In genomic region chr17:1541367-1541904, GRCh38 we compare ENCODE assay signal across 20 cellular contexts. TPM values are rescaled to one million over a fixed set of nuclear protein-coding genes. Genes with fewer than 3 reads are reported as not detected.
DNase-seq lines count a peak whose midpoint lies in the region; ATAC-seq, FAIRE-seq and TF ChIP-seq lines count a peak whose summit lies in the region.
"Had no signal": no experiment of that assay in that cellular context is flagged by ENCODE, and none has a peak within 500 bp of the region (broad histone marks: within the 10 kb centered on the region; RNA-seq: fewer than 3 reads in every experiment).

No MANE protein-coding gene starts in this region.

- in situ Hi-C loops in GM12878 (cut with MboI), result no loop called here

- peaks cover 88% of the 10 kb centered on the region for H3K36me3 Mint-ChIP-seq in activated T-cell treated with anti-CD3 and anti-CD28 coated beads, Interleukin-2, amount 50 U/mL, for 24 hours (ENCODE audit: low read depth)
- no peaks in the 10 kb centered on the region for H3K36me3 Mint-ChIP-seq in activated naive CD4-positive, alpha-beta T cell treated with anti-CD3 and anti-CD28 coated beads, Interleukin-2, amount 50 U/mL, for 72 hours
- peaks cover 97% of the 10 kb centered on the region for H3K36me3 Mint-ChIP-seq in activated T-helper 17 cell treated with anti-CD3 and anti-CD28 coated beads, Interleukin-2, amount 50 U/mL, for 72 hours (ENCODE audit: low read depth)
- H3K36me3 Mint-ChIP-seq in CD8-positive, alpha-beta T cell, result peaks cover 71% of the 10 kb centered on the region

- H3K4me2 ChIP-seq in GM12878 (ENCODE audit: control insufficient read depth, insufficient read depth), result no peak overlapping the region

- no peak for TF ChIP-seq CTCF in GM12878 (IDR thresholded peaks at IDR 0.05 in 2 of 3, conservative IDR thresholded peaks at IDR 0.05 in 1 of 3; ENCODE audit: control insufficient read depth in 2 of 3, extremely low read depth in 1 of 3, insufficient read depth in 1 of 3, low read depth in 3 of 3, low read length in 3 of 3)
- no peak for TF ChIP-seq CTCF in CD8-positive, alpha-beta T cell (IDR thresholded peaks at IDR 0.05)
- TF ChIP-seq CTCF in RWPE1 (conservative IDR thresholded peaks at IDR 0.05; ENCODE audit: low read depth), result no peak

- H3K27me3 Mint-ChIP-seq in activated T-cell treated with anti-CD3 and anti-CD28 coated beads, Interleukin-2, amount 50 U/mL, for 24 hours, result no peaks in the 10 kb centered on the region
- H3K27me3 Mint-ChIP-seq in activated T-helper 17 cell treated with anti-CD3 and anti-CD28 coated beads, Interleukin-2, amount 50 U/mL, for 72 hours, result no peaks in the 10 kb centered on the region
- no peaks in the 10 kb centered on the region for H3K27me3 Mint-ChIP-seq in CD8-positive, alpha-beta T cell (ENCODE audit: low read depth)
- H3K27me3 Mint-ChIP-seq: CD4-positive, CD25-positive, alpha-beta regulatory T cell had no signal

- peaks cover 12 to 26% of the 10 kb centered on the region in 2 experiments; a peak in 3 of 4 replicates for H3K36me3 ChIP-seq in GM12878 (ENCODE audit: control insufficient read depth in 2 of 2, insufficient read depth in 2 of 2, low read length in 1 of 2)
- H3K36me3 ChIP-seq in CD8-positive, alpha-beta T cell (ENCODE audit: insufficient read depth, low read length), result peaks cover 27% of the 10 kb centered on the region
- H3K36me3 ChIP-seq: BE2C had no signal

- no peak overlapping the region for H2AFZ ChIP-seq in GM12878 (ENCODE audit: control insufficient read depth, low read depth, low read length)
- H2AFZ ChIP-seq: GM23248 had no signal

- H3K27ac ChIP-seq in GM12878 (ENCODE audit: control insufficient read depth, insufficient read depth), result no peak overlapping the region
- no peak overlapping the region for H3K27ac ChIP-seq in CD8-positive, alpha-beta T cell (ENCODE audit: low read depth, low read length)
- no peak overlapping the region for H3K27ac ChIP-seq in RWPE1
- H3K27ac ChIP-seq: GM23248 had no signal

- ATAC-seq in activated naive CD4-positive, alpha-beta T cell treated with anti-CD3 and anti-CD28 coated beads, Interleukin-2, amount 50 U/mL, for 72 hours, result peak; percentile 66 to 84
- peak; percentile 89 for ATAC-seq in activated T-helper 17 cell treated with anti-CD3 and anti-CD28 coated beads, Interleukin-2, amount 50 U/mL, for 72 hours (replicated peaks)
- ATAC-seq in GM12878, result no peak
- no peak for ATAC-seq in CD8-positive, alpha-beta T cell

- no peak for TF ChIP-seq RAD21 in GM12878 (IDR thresholded peaks at IDR 0.05; ENCODE audit: insufficient read depth, low read depth, low read length)

- POLR2A ChIA-PET in GM12878 (lab: Charles Lee), result no interaction called here
- POLR2A ChIA-PET in CD8-positive, alpha-beta T cell (lab: Charles Lee), result no interaction called here
- POLR2A ChIA-PET in RWPE1 (lab: Yijun Ruan, JAX; ENCODE audit: low non-redundant PET), result no interaction called here

- peak overlapping the region; percentile 32 for H3K27ac Mint-ChIP-seq in activated T-cell treated with anti-CD3 and anti-CD28 coated beads, Interleukin-2, amount 50 U/mL, for 24 hours
- peak overlapping the region; percentile 54 to 80 for H3K27ac Mint-ChIP-seq in activated naive CD4-positive, alpha-beta T cell treated with anti-CD3 and anti-CD28 coated beads, Interleukin-2, amount 50 U/mL, for 72 hours
- H3K27ac Mint-ChIP-seq in activated T-helper 17 cell treated with anti-CD3 and anti-CD28 coated beads, Interleukin-2, amount 50 U/mL, for 72 hours, result peak overlapping the region; percentile 80
- no peak overlapping the region for H3K27ac Mint-ChIP-seq in CD8-positive, alpha-beta T cell

- FAIRE-seq in GM12878 (lab: Jason Lieb, UNC), result no peak
- FAIRE-seq: A204.1, D721Med, G401.6, GM12892, GM18507 had no signal

- 64% methylated on average over 4 of the region's 4 CpGs for WGBS in GM12878 (ENCODE audit: insufficient coverage, insufficient replicate concordance, low lambda C conversion rate, missing lambda C conversion rate)

- SMC1A ChIA-PET in GM12878 (lab: Charles Lee; ENCODE audit: uncharacterized antibody, unreplicated experiment), result interaction anchor here (0.8 kb wide), 1 partner anchor 334 kb away, joined by 3 read pairs; no protein-coding TSS in a partner anchor

- TF ChIP-seq POLR2A in GM12878 (IDR thresholded peaks at IDR 0.05; ENCODE audit: low read depth, low read length), result no peak

- H3K9me3 Mint-ChIP-seq in activated T-cell treated with anti-CD3 and anti-CD28 coated beads, Interleukin-2, amount 50 U/mL, for 24 hours, result no peaks in the 10 kb centered on the region
- no peaks in the 10 kb centered on the region for H3K9me3 Mint-ChIP-seq in activated naive CD4-positive, alpha-beta T cell treated with anti-CD3 and anti-CD28 coated beads, Interleukin-2, amount 50 U/mL, for 72 hours
- no peaks in the 10 kb centered on the region for H3K9me3 Mint-ChIP-seq in activated T-helper 17 cell treated with anti-CD3 and anti-CD28 coated beads, Interleukin-2, amount 50 U/mL, for 72 hours
- no peaks in the 10 kb centered on the region for H3K9me3 Mint-ChIP-seq in CD8-positive, alpha-beta T cell
- H3K9me3 Mint-ChIP-seq: CD4-positive, CD25-positive, alpha-beta regulatory T cell had no signal

- no peak overlapping the region for H3K9ac ChIP-seq in GM12878 (ENCODE audit: control insufficient read depth, insufficient read depth, low read length)
- H3K9ac ChIP-seq: GM23248 had no signal

- no peaks in the 10 kb centered on the region for H3K79me2 ChIP-seq in GM12878 (ENCODE audit: control insufficient read depth, insufficient read depth, low read length)

- H4K20me1 ChIP-seq in GM12878 (ENCODE audit: control insufficient read depth, insufficient read depth), result no peaks in the 10 kb centered on the region

- no peak for TF ChIP-seq EP300 in GM12878 (IDR thresholded peaks at IDR 0.05; ENCODE audit: borderline replicate concordance in 1 of 2, control insufficient read depth in 1 of 2, low read depth in 2 of 2, low read length in 2 of 2)

- CTCF ChIA-PET in GM12878 (lab: Yijun Ruan, JAX) (no interaction called here), RWPE1 (lab: Yijun Ruan, JAX) (no interaction called here)
- CTCF ChIA-PET in CD8-positive, alpha-beta T cell (lab: Charles Lee), result no interaction called here

- no peak overlapping the region for H3K4me3 ChIP-seq in GM12878
- H3K4me3 ChIP-seq in CD8-positive, alpha-beta T cell (ENCODE audit: low read depth, low read length), result no peak overlapping the region
- H3K4me3 ChIP-seq: GM23248, HAP-1 had no signal

- RAD21 ChIA-PET in GM12878 (lab: Charles Lee; ENCODE audit: unreplicated experiment), result no interaction called here

- intact Hi-C loops in GM12878 (cut with micrococcal nuclease; ENCODE audit: unreplicated experiment), result no loop called here
- intact Hi-C loops in CD8-positive, alpha-beta T cell (cut with DNase I, micrococcal nuclease), result no loop called here

- no peaks in the 10 kb centered on the region for H3K9me3 ChIP-seq in GM12878 (replicated peaks; ENCODE audit: control insufficient read depth, insufficient read depth, low read length)
- no peaks in the 10 kb centered on the region for H3K9me3 ChIP-seq in CD8-positive, alpha-beta T cell (ENCODE audit: low read length)
- H3K9me3 ChIP-seq: BE2C, Caco-2, HAP-1 had no signal

- H3K4me3 Mint-ChIP-seq in activated T-cell treated with anti-CD3 and anti-CD28 coated beads, Interleukin-2, amount 50 U/mL, for 24 hours, result no peak overlapping the region
- H3K4me3 Mint-ChIP-seq in activated T-helper 17 cell treated with anti-CD3 and anti-CD28 coated beads, Interleukin-2, amount 50 U/mL, for 72 hours, result no peak overlapping the region
- H3K4me3 Mint-ChIP-seq in CD8-positive, alpha-beta T cell, result no peak overlapping the region
- H3K4me3 Mint-ChIP-seq: CD4-positive, CD25-positive, alpha-beta regulatory T cell had no signal

- no peaks in the 10 kb centered on the region for H3K27me3 ChIP-seq in GM12878 (replicated peaks in 1 of 2; ENCODE audit: control insufficient read depth in 2 of 2, insufficient read depth in 2 of 2, low read length in 1 of 2)
- no peaks in the 10 kb centered on the region for H3K27me3 ChIP-seq in CD8-positive, alpha-beta T cell (ENCODE audit: insufficient read depth, low read length)
- H3K27me3 ChIP-seq: BE2C had no signal

- DNase-seq in activated T-cell treated with anti-CD3 and anti-CD28 coated beads, Interleukin-2, amount 50 U/mL, for 24 hours, result no peak
- DNase-seq in activated T-cell treated with anti-CD3 and anti-CD28 coated beads for 4 hours (no peak), GM12878 (ENCODE audit: low read depth, low spot score) (no peak), RWPE1 (ENCODE audit: low spot score) (no peak)
- DNase-seq in activated naive CD4-positive, alpha-beta T cell treated with anti-CD3 and anti-CD28 coated beads, Interleukin-2, amount 50 U/mL, for 72 hours (ENCODE audit: low spot score in 2 of 2), result no peak
- DNase-seq in activated naive CD4-positive, alpha-beta T cell (lab: John Stamatoyannopoulos, UW), result no peak
- DNase-seq in CD8-positive, alpha-beta T cell, result no peak
- DNase-seq: ACHN; BE2C; C1 segment of cervical spinal cord; Caco-2; CD4-positive, CD25-positive, alpha-beta regulatory T cell; GM23248 had no signal

- no peaks in the 10 kb centered on the region for H3K4me1 ChIP-seq in GM12878 (ENCODE audit: control insufficient read depth, insufficient read depth, low read length)
- H3K4me1 ChIP-seq in CD8-positive, alpha-beta T cell (ENCODE audit: insufficient read depth, low read length), result no peaks in the 10 kb centered on the region
- H3K4me1 ChIP-seq: BE2C, Caco-2, HAP-1 had no signal

- H3K4me1 Mint-ChIP-seq in activated T-cell treated with anti-CD3 and anti-CD28 coated beads, Interleukin-2, amount 50 U/mL, for 24 hours (ENCODE audit: low read depth), result peaks cover 8% of the 10 kb centered on the region
- H3K4me1 Mint-ChIP-seq in activated T-helper 17 cell treated with anti-CD3 and anti-CD28 coated beads, Interleukin-2, amount 50 U/mL, for 72 hours, result no peaks in the 10 kb centered on the region
- no peaks in the 10 kb centered on the region for H3K4me1 Mint-ChIP-seq in CD8-positive, alpha-beta T cell (ENCODE audit: low read depth)

- no TSS peak for BruUV-seq in GM12878 (replicated peaks; lab: Mats Ljungman, UMichigan)

RNA-seq across cellular contexts. Expression of gene PITPNA, which starts 21.2 kb away (rescaled TPM):
- 10 to 100 TPM; 13.8 to 39.2 TPM for total RNA-seq in activated naive CD4-positive, alpha-beta T cell treated with anti-CD3 and anti-CD28 coated beads, Interleukin-2, amount 50 U/mL, for 72 hours
- 10 to 100 TPM; 28.8 to 45.0 TPM for total RNA-seq in activated T-helper 17 cell treated with anti-CD3 and anti-CD28 coated beads, Interleukin-2, amount 50 U/mL, for 72 hours
- 25.6 and 31.4 TPM in 2 replicates for total RNA-seq in GM12878 (2013; cell fraction: nucleolus; rRNA removed)
- total RNA-seq in GM12878 (2014; rRNA removed), result 24.6 and 24.8 TPM in 2 replicates
- total RNA-seq in GM12878 (2014; rRNA removed; fragmentation: Illumina TruSeq; extraction: Trizol), result 19.7 and 21.0 TPM in 2 replicates
- total RNA-seq in GM12878 (2021), result 62.8 and 65.4 TPM in 2 replicates
- 25.9 TPM for polyA plus RNA-seq in GM12878 (2011; ENCODE audit: low read depth)
- polyA plus RNA-seq in GM12878 (2011; rRNA removed), result 45.6 and 58.4 TPM in 2 replicates
- 38.9 and 40.8 TPM in 2 replicates for polyA plus RNA-seq in GM12878 (2011; cell fraction: cytosol; rRNA removed)
- polyA plus RNA-seq in GM12878 (2011; cell fraction: nucleus; rRNA removed), result 21.5 and 27.6 TPM in 2 replicates
- 27.0 and 28.6 TPM in 2 replicates for polyA plus RNA-seq in GM12878 (2012)
- 67.3 and 88.1 TPM in 2 replicates for polyA plus RNA-seq in GM12878 (2014; fragmentation: Illumina TruSeq; extraction: Trizol)
- 10 to 100 TPM; 11.0 to 14.6 TPM for polyA plus RNA-seq in GM12878 (2014; fragmentation: Nextera tagmentation; extraction: Ambion mirVana)
- polyA plus RNA-seq in GM12878 (2014; rRNA removed), result 50.4 and 51.8 TPM in 2 replicates
- 10 to 100 TPM in 1 of 2 experiments, 1 to 10 TPM in 1; 5.2 to 41.7 TPM for polyA plus RNA-seq in GM12878 (2016; fragmentation: Nextera tagmentation; extraction: Ambion mirVana)
- polyA minus RNA-seq in GM12878 (2011; rRNA and poly(A)+ RNA removed), result 21.1 and 21.3 TPM in 2 replicates
- polyA minus RNA-seq in GM12878 (2011; cell fraction: cytosol; rRNA and poly(A)+ RNA removed), result 9.2 and 10.2 TPM in 2 replicates
- polyA minus RNA-seq in GM12878 (2011; cell fraction: nucleus; rRNA and poly(A)+ RNA removed), result 2.1 and 4.8 TPM in 2 replicates
- total RNA-seq in CD8-positive, alpha-beta T cell, result 10 to 100 TPM; 25.6 to 27.2 TPM

RNA-seq across cellular contexts. Expression of gene INPP5K, which starts 25.0 kb away (rescaled TPM):
- 10 to 100 TPM; 20.7 to 35.1 TPM for total RNA-seq in activated naive CD4-positive, alpha-beta T cell treated with anti-CD3 and anti-CD28 coated beads, Interleukin-2, amount 50 U/mL, for 72 hours
- total RNA-seq in activated T-helper 17 cell treated with anti-CD3 and anti-CD28 coated beads, Interleukin-2, amount 50 U/mL, for 72 hours, result 10 to 100 TPM; 29.9 to 30.4 TPM
- 15.8 and 18.2 TPM in 2 replicates for total RNA-seq in GM12878 (2013; cell fraction: nucleolus; rRNA removed)
- total RNA-seq in GM12878 (2014; rRNA removed), result 28.9 and 33.9 TPM in 2 replicates
- 11.1 and 11.7 TPM in 2 replicates for total RNA-seq in GM12878 (2014; rRNA removed; fragmentation: Illumina TruSeq; extraction: Trizol)
- 20.5 and 23.1 TPM in 2 replicates for total RNA-seq in GM12878 (2021)
- polyA plus RNA-seq in GM12878 (2011; ENCODE audit: low read depth), result 20.9 TPM
- polyA plus RNA-seq in GM12878 (2011; rRNA removed), result 22.4 and 29.0 TPM in 2 replicates
- 25.8 and 27.6 TPM in 2 replicates for polyA plus RNA-seq in GM12878 (2011; cell fraction: cytosol; rRNA removed)
- polyA plus RNA-seq in GM12878 (2011; cell fraction: nucleus; rRNA removed), result 37.6 and 47.7 TPM in 2 replicates
- 17.1 and 22.6 TPM in 2 replicates for polyA plus RNA-seq in GM12878 (2012)
- polyA plus RNA-seq in GM12878 (2014; fragmentation: Illumina TruSeq; extraction: Trizol), result 16.3 and 16.4 TPM in 2 replicates
- 1 to 10 TPM in 1 of 2 experiments, under 1 TPM in 1; 0.58 to 1.5 TPM for polyA plus RNA-seq in GM12878 (2014; fragmentation: Nextera tagmentation; extraction: Ambion mirVana)
- 38.9 and 41.2 TPM in 2 replicates for polyA plus RNA-seq in GM12878 (2014; rRNA removed)
- 10 to 100 TPM; 23.6 to 26.7 TPM for polyA plus RNA-seq in GM12878 (2016; fragmentation: Nextera tagmentation; extraction: Ambion mirVana)
- polyA minus RNA-seq in GM12878 (2011; rRNA and poly(A)+ RNA removed), result 34.2 and 37.1 TPM in 2 replicates
- polyA minus RNA-seq in GM12878 (2011; cell fraction: cytosol; rRNA and poly(A)+ RNA removed), result 11.6 and 18.7 TPM in 2 replicates
- 16.7 and 31.7 TPM in 2 replicates for polyA minus RNA-seq in GM12878 (2011; cell fraction: nucleus; rRNA and poly(A)+ RNA removed)
- total RNA-seq in CD8-positive, alpha-beta T cell, result 100 to 1,000 TPM; 204 to 221 TPM

RNA-seq across cellular contexts. Expression of gene MYO1C, which starts 49.0 kb away (rescaled TPM):
- 10 to 100 TPM; 10.6 to 32.2 TPM for total RNA-seq in activated naive CD4-positive, alpha-beta T cell treated with anti-CD3 and anti-CD28 coated beads, Interleukin-2, amount 50 U/mL, for 72 hours
- total RNA-seq in activated T-helper 17 cell treated with anti-CD3 and anti-CD28 coated beads, Interleukin-2, amount 50 U/mL, for 72 hours, result 10 to 100 TPM; 46.6 to 51.0 TPM
- 95.5 and 115 TPM in 2 replicates for total RNA-seq in GM12878 (2013; cell fraction: nucleolus; rRNA removed)
- total RNA-seq in GM12878 (2014; rRNA removed) (32.4 and 40.4 TPM in 2 replicates), GM12878 (2014; rRNA removed; fragmentation: Illumina TruSeq; extraction: Trizol) (23.7 and 26.1 TPM in 2 replicates), GM12878 (2021) (92.0 and 93.4 TPM in 2 replicates)
- 59.3 TPM for polyA plus RNA-seq in GM12878 (2011; ENCODE audit: low read depth)
- polyA plus RNA-seq in GM12878 (2011; rRNA removed) (26.0 and 54.0 TPM in 2 replicates), GM12878 (2014; fragmentation: Illumina TruSeq; extraction: Trizol) (26.3 and 39.5 TPM in 2 replicates), GM12878 (2014; fragmentation: Nextera tagmentation; extraction: Ambion mirVana) (1 to 10 TPM; 1.2 to 3.6 TPM), GM12878 (2014; rRNA removed) (51.1 and 59.3 TPM in 2 replicates), GM12878 (2016; fragmentation: Nextera tagmentation; extraction: Ambion mirVana) (10 to 100 TPM; 32.1 to 33.6 TPM)
- polyA plus RNA-seq in GM12878 (2011; cell fraction: cytosol; rRNA removed), result 42.2 and 49.6 TPM in 2 replicates
- polyA plus RNA-seq in GM12878 (2011; cell fraction: nucleus; rRNA removed), result 105 and 115 TPM in 2 replicates
- polyA plus RNA-seq in GM12878 (2012), result 58.9 and 78.3 TPM in 2 replicates
- polyA minus RNA-seq in GM12878 (2011; rRNA and poly(A)+ RNA removed), result 112 and 124 TPM in 2 replicates
- polyA minus RNA-seq in GM12878 (2011; cell fraction: cytosol; rRNA and poly(A)+ RNA removed), result 23.8 and 35.1 TPM in 2 replicates
- 52.8 and 76.2 TPM in 2 replicates for polyA minus RNA-seq in GM12878 (2011; cell fraction: nucleus; rRNA and poly(A)+ RNA removed)
- total RNA-seq in CD8-positive, alpha-beta T cell, result 10 to 100 TPM in 1 of 2 experiments, 1 to 10 TPM in 1; 9.1 to 11.4 TPM

Comparison
In these comparisons a context has a peak if more than half of its experiments do, and no peak if none do; other contexts are left out.
1. ATAC-seq: peak in activated naive CD4-positive, alpha-beta T cell treated with anti-CD3 and anti-CD28 coated beads, Interleukin-2, amount 50 U/mL, for 72 hours (2 of 2) and activated T-helper 17 cell treated with anti-CD3 and anti-CD28 coated beads, Interleukin-2, amount 50 U/mL, for 72 hours (single experiment); none in GM12878 (single experiment) and CD8-positive, alpha-beta T cell (single experiment).
2. RNA of gene INPP5K, which starts 25.0 kb away (total RNA-seq): 204 to 221 TPM in CD8-positive, alpha-beta T cell; 20.7 to 35.1 TPM in activated naive CD4-positive, alpha-beta T cell treated with anti-CD3 and anti-CD28 coated beads, Interleukin-2, amount 50 U/mL, for 72 hours, 29.9 to 30.4 TPM in activated T-helper 17 cell treated with anti-CD3 and anti-CD28 coated beads, Interleukin-2, amount 50 U/mL, for 72 hours and 11.1 to 33.9 TPM in GM12878; every median in the first group is over 4 times any median in the second.